1 cellular context compared by ENCODE assay signal in the genomic region with DNA sequence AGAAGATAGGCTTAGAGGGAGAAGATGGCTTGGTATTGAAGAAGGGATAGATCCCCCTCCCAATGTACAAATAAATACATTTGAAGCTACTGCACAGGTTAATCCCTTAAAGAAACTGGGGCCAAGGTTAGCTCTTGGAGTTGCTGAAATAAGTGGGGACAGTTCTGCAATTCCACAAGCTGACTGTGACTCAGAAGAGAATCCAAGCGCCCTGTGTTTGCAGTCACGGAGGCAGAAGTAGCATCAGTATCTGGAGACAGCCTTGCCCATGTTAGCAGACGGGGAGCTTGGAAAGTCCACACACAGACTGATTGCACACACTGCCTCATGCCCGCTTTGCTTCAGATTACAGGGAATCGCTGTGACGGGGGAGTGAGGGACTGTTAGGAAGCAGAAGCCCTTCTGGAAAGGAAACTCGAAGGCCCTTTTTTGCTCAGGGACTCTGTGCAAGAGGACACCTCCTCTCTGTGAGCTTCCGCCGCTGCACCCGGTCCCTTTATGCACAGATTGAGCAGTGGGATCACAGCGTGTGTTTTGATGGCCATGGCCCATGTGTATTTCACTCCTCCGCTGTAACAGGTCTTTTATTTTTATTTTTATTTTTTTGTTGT.
A peak's percentile ranks its signal among the peaks of the same experiment; 100 is the strongest.
TF ChIP-seq lines count a peak whose summit lies in the region.

No MANE protein-coding gene starts in this region.

TF ChIP-seq in GM12878, 131 proteins besides CTCF, POLR2A, EP300 and RAD21 (continued from another document):
- TF ChIP-seq, protein P1, sequence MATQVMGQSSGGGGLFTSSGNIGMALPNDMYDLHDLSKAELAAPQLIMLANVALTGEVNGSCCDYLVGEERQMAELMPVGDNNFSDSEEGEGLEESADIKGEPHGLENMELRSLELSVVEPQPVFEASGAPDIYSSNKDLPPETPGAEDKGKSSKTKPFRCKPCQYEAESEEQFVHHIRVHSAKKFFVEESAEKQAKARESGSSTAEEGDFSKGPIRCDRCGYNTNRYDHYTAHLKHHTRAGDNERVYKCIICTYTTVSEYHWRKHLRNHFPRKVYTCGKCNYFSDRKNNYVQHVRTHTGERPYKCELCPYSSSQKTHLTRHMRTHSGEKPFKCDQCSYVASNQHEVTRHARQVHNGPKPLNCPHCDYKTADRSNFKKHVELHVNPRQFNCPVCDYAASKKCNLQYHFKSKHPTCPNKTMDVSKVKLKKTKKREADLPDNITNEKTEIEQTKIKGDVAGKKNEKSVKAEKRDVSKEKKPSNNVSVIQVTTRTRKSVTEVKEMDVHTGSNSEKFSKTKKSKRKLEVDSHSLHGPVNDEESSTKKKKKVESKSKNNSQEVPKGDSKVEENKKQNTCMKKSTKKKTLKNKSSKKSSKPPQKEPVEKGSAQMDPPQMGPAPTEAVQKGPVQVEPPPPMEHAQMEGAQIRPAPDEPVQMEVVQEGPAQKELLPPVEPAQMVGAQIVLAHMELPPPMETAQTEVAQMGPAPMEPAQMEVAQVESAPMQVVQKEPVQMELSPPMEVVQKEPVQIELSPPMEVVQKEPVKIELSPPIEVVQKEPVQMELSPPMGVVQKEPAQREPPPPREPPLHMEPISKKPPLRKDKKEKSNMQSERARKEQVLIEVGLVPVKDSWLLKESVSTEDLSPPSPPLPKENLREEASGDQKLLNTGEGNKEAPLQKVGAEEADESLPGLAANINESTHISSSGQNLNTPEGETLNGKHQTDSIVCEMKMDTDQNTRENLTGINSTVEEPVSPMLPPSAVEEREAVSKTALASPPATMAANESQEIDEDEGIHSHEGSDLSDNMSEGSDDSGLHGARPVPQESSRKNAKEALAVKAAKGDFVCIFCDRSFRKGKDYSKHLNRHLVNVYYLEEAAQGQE (IDR thresholded peaks at IDR 0.05; ENCODE audit: low read depth, low read length) = no peak
- TF ChIP-seq MXI1 (IDR thresholded peaks at IDR 0.05; ENCODE audit: low read depth, low read length) (no peak), GATAD2B (conservative IDR thresholded peaks at IDR 0.05; ENCODE audit: low read depth) (no peak), SPI1 (IDR thresholded peaks at IDR 0.05; ENCODE audit: borderline replicate concordance, insufficient read depth, low read depth, low read length) (no peak), POLR2AphosphoS2 (IDR thresholded peaks at IDR 0.05; ENCODE audit: low read depth, low read length) (no peak), CEBPB (IDR thresholded peaks at IDR 0.05; ENCODE audit: borderline replicate concordance in 1 of 2, low read depth in 2 of 2, low read length in 2 of 2) (no peak), ZZZ3 (IDR thresholded peaks at IDR 0.05; ENCODE audit: control insufficient read depth, insufficient read length, low read depth) (no peak), HDAC6 (IDR thresholded peaks at IDR 0.05; ENCODE audit: unreplicated experiment) (no peak), CBX3 (IDR thresholded peaks at IDR 0.05; ENCODE audit: borderline replicate concordance, low read depth) (no peak), ZNF274 (IDR thresholded peaks at IDR 0.05; ENCODE audit: insufficient read depth, insufficient read length) (no peak), TCF3 (IDR thresholded peaks at IDR 0.05; ENCODE audit: borderline replicate concordance, insufficient read depth, low read depth, low read length) (0 out of 2 replicates have a peak, but pooled peaks have one; percentile 21)
- TF ChIP-seq, protein P2, sequence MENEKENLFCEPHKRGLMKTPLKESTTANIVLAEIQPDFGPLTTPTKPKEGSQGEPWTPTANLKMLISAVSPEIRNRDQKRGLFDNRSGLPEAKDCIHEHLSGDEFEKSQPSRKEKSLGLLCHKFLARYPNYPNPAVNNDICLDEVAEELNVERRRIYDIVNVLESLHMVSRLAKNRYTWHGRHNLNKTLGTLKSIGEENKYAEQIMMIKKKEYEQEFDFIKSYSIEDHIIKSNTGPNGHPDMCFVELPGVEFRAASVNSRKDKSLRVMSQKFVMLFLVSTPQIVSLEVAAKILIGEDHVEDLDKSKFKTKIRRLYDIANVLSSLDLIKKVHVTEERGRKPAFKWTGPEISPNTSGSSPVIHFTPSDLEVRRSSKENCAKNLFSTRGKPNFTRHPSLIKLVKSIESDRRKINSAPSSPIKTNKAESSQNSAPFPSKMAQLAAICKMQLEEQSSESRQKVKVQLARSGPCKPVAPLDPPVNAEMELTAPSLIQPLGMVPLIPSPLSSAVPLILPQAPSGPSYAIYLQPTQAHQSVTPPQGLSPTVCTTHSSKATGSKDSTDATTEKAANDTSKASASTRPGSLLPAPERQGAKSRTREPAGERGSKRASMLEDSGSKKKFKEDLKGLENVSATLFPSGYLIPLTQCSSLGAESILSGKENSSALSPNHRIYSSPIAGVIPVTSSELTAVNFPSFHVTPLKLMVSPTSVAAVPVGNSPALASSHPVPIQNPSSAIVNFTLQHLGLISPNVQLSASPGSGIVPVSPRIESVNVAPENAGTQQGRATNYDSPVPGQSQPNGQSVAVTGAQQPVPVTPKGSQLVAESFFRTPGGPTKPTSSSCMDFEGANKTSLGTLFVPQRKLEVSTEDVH (IDR thresholded peaks at IDR 0.05; ENCODE audit: low read depth, partially characterized antibody) = no peak
- TF ChIP-seq, protein P3, sequence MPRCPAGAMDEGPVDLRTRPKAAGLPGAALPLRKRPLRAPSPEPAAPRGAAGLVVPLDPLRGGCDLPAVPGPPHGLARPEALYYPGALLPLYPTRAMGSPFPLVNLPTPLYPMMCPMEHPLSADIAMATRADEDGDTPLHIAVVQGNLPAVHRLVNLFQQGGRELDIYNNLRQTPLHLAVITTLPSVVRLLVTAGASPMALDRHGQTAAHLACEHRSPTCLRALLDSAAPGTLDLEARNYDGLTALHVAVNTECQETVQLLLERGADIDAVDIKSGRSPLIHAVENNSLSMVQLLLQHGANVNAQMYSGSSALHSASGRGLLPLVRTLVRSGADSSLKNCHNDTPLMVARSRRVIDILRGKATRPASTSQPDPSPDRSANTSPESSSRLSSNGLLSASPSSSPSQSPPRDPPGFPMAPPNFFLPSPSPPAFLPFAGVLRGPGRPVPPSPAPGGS (IDR thresholded peaks at IDR 0.05; ENCODE audit: borderline replicate concordance, insufficient read depth, low read depth, low read length, poor library complexity, severe bottlenecking) = peak; percentile 93
